Comparison of ENCODE assay signal across 9 cellular contexts in the genomic region with DNA sequence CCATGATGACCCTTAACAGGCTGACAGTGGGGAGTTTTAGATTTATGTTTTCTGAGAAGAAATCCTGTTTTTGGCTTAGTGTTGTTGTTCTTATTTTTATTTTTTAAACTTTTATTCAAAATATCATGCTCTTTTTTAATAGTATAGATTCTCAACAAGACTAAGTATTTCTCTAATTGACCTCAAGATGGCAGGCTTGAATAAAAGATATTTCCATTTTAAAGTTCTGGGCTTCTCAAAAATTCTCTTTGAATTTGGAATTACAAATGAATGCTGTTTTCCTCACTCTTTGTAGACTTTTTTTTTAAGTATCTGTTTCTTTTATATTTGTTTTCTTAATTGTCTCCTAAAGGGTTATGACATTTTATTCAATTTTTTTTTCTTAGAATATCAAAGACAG. TPM values are rescaled to one million over a fixed set of nuclear protein-coding genes. Genes with fewer than 3 reads are reported as not detected.
A peak's percentile ranks its signal among the peaks of the same experiment; 100 is the strongest.
DNase-seq lines count a peak whose midpoint lies in the region; ATAC-seq and TF ChIP-seq lines count a peak whose summit lies in the region.
"Had no signal": no experiment of that assay in that cellular context is flagged by ENCODE, and none has a peak within 500 bp of the region (broad histone marks: within the 10 kb centered on the region; RNA-seq: fewer than 3 reads in every experiment).

No MANE protein-coding gene starts in this region.

- H3K9ac ChIP-seq in GM23248 = no peak overlapping the region

- H3K79me2 ChIP-seq in GM23248 (ENCODE audit: insufficient read depth) = no peaks in the 10 kb centered on the region

- H3K36me3 Mint-ChIP-seq in brain (no peaks in the 10 kb centered on the region), neural crest cell (ENCODE audit: low read depth) (no peaks in the 10 kb centered on the region)

- no peaks in the 10 kb centered on the region for H3K9me3 ChIP-seq in GM23248 (ENCODE audit: low read depth)

- no peaks in the 10 kb centered on the region for H3K9me2 ChIP-seq in GM23248 (ENCODE audit: insufficient read depth)

- peak; percentile 43 for DNase-seq in GM23248
- peak; percentile 33 for DNase-seq in NCI-H2081 treated with DMSO at 0.1 percent for 48 hours (lab: John Stamatoyannopoulos, UW)
- no peak for DNase-seq in neural crest cell (ENCODE audit: low read depth, low spot score)
- no peak for DNase-seq in SHP77 treated with DMSO at 0.1 percent for 48 hours (lab: John Stamatoyannopoulos, UW)
- DNase-seq: cerebellar nuclear complex had no signal

- H3K4me2 ChIP-seq in GM23248 (ENCODE audit: unreplicated experiment) = no peak overlapping the region

- H3K27ac ChIP-seq in GM23248 = no peak overlapping the region
- H3K27ac ChIP-seq: HL-60 had no signal

- no peak overlapping the region for H2AFZ ChIP-seq in GM23248

- in situ Hi-C loops in GM23248 (cut with MboI) = loop anchor here (25.0 kb wide), 2 partner anchors 683 to 1508 kb away; partner anchors contain the start of genes RRAGA and SAXO1

- H3K36me3 ChIP-seq in GM23248 (ENCODE audit: low read depth) = no peaks in the 10 kb centered on the region

- H3K27me3 ChIP-seq in GM23248 (replicated peaks; ENCODE audit: insufficient read depth) = 0 out of 2 replicates have a peak, but pooled peaks cover 3% of the 10 kb centered on the region

- TF ChIP-seq CTCF in brain (conservative IDR thresholded peaks at IDR 0.05) (peak; percentile 64 to 74), neural crest cell (conservative IDR thresholded peaks at IDR 0.05) (peak; percentile 67)

- H3F3A ChIP-seq in GM23248 (ENCODE audit: insufficient read depth) = no peaks in the 10 kb centered on the region

- no peaks in the 10 kb centered on the region for H3K4me1 ChIP-seq in GM23248 (ENCODE audit: insufficient read depth)

- H3K4me3 Mint-ChIP-seq in brain (no peak overlapping the region), neural crest cell (no peak overlapping the region)

- ATAC-seq in HG03469 (IDR thresholded peaks at IDR 0.05; ENCODE audit: unreplicated experiment) (no peak), HG02840 (IDR thresholded peaks at IDR 0.05; ENCODE audit: low FRiP score, unreplicated experiment) (no peak)

- H3K4me1 Mint-ChIP-seq in brain (peaks cover 10% of the 10 kb centered on the region), neural crest cell (peaks cover 21% of the 10 kb centered on the region)

- H3K9me3 Mint-ChIP-seq in brain (no peaks in the 10 kb centered on the region), neural crest cell (no peaks in the 10 kb centered on the region)

- H3K27ac Mint-ChIP-seq in brain (no peak overlapping the region), neural crest cell (ENCODE audit: unreplicated experiment) (no peak overlapping the region)

- no peaks in the 10 kb centered on the region for H4K20me1 ChIP-seq in GM23248 (ENCODE audit: insufficient read depth)

- H3K4me3 ChIP-seq in GM23248 = no peak overlapping the region

- H3K27me3 Mint-ChIP-seq in brain (no peaks in the 10 kb centered on the region), neural crest cell (ENCODE audit: low read depth) (no peaks in the 10 kb centered on the region)

RNA-seq across cellular contexts. Expression of gene SH3GL2, which starts 50.0 kb away (rescaled TPM):
- not detected in 2 replicates for total RNA-seq in GM23248 (2014; rRNA removed; shearing (Covaris generic))
- polyA plus RNA-seq in GM23248 (2016; fragmentation: Nextera tagmentation; extraction: Ambion mirVana) = 0.06 TPM in 1 of 2 replicates, not detected in the other
- 58.4 TPM for polyA plus RNA-seq in brain (ENCODE audit: insufficient read depth, low read depth, low replicate concordance)
- 0.89 and 1.1 TPM in 2 replicates for total RNA-seq in neural crest cell

Comparison
In these comparisons a context has a peak if more than half of its experiments do, and no peak if none do; other contexts are left out.
1. DNase-seq: peak in GM23248 (single experiment) and NCI-H2081 treated with DMSO at 0.1 percent for 48 hours (single experiment); none in neural crest cell (single experiment) and SHP77 treated with DMSO at 0.1 percent for 48 hours (single experiment).